ENCODE assay signal across 21 cellular contexts in genomic region chr11:67202045-67202444, GRCh38.
"Had no signal": no experiment of that assay in that cellular context is flagged by ENCODE, and none has a peak within 500 bp of the region (broad histone marks: within the 10 kb centered on the region; RNA-seq: fewer than 3 reads in every experiment).

No MANE protein-coding gene starts in this region.

- H3K4me3 Mint-ChIP-seq: activated CD8-positive, alpha-beta T cell treated with anti-CD3 and anti-CD28 coated beads for 36 hours; activated naive CD4-positive, alpha-beta T cell treated with anti-CD3 and anti-CD28 coated beads, Interleukin-2, amount 50 U/mL, for 24 hours; activated T-helper 1 cell treated with anti-CD3 and anti-CD28 coated beads, Interleukin-12 subunit alpha, Interleukin-12 subunit beta, Interleukin-2, Interleukin-4 antibody, amounts not matched to agents 30 ng/mL and 10 ng/mL and 1 ng/mL, durations not matched to agents 14 hours and 24 hours and 36 hours had no signal

- DNase-seq: activated CD4-positive, alpha-beta T cell treated with anti-CD3 and anti-CD28 coated beads for 4 hours; activated CD8-positive, alpha-beta memory T cell treated with anti-CD3 and anti-CD28 coated beads, Interleukin-2, amount 50 U/mL, for 4 hours; activated CD8-positive, alpha-beta T cell treated with anti-CD3 and anti-CD28 coated beads for 36 hours; activated effector memory CD4-positive, alpha-beta T cell treated with Interleukin-2 at 50 U/mL for 16 hours; activated naive CD4-positive, alpha-beta T cell; brain microvascular endothelial cell; MM.1S; NCI-H1105; NCI-H1436 treated with DMSO at 0.1 percent for 48 hours; NCI-H187; NCI-H2081; NCI-H510A treated with DMSO at 0.1 percent for 48 hours; NCI-H69; NK-92 treated with Interleukin-12 subunit alpha and Interleukin-12 subunit beta, amount 100 ng/mL, for 24 hours; PC-9; SHP77 treated with DMSO at 0.1 percent for 48 hours; T-helper 2 cell; T1000 had no signal

- H3K9me3 Mint-ChIP-seq: activated CD8-positive, alpha-beta T cell treated with anti-CD3 and anti-CD28 coated beads for 36 hours; activated naive CD4-positive, alpha-beta T cell treated with anti-CD3 and anti-CD28 coated beads, Interleukin-2, amount 50 U/mL, for 24 hours; activated T-helper 1 cell treated with anti-CD3 and anti-CD28 coated beads, Interleukin-12 subunit alpha, Interleukin-12 subunit beta, Interleukin-2, Interleukin-4 antibody, amounts not matched to agents 30 ng/mL and 10 ng/mL and 1 ng/mL, durations not matched to agents 14 hours and 24 hours and 36 hours had no signal

- H3K4me3 ChIP-seq: cardiac muscle cell, PC-9 had no signal

- H3K27ac ChIP-seq: brain microvascular endothelial cell, cardiac muscle cell, PC-9 had no signal

- H3K4me1 Mint-ChIP-seq: activated naive CD4-positive, alpha-beta T cell treated with anti-CD3 and anti-CD28 coated beads, Interleukin-2, amount 50 U/mL, for 24 hours had no signal

- H3K27ac Mint-ChIP-seq: activated CD8-positive, alpha-beta T cell treated with anti-CD3 and anti-CD28 coated beads for 36 hours; activated naive CD4-positive, alpha-beta T cell treated with anti-CD3 and anti-CD28 coated beads, Interleukin-2, amount 50 U/mL, for 24 hours; activated T-helper 1 cell treated with anti-CD3 and anti-CD28 coated beads, Interleukin-12 subunit alpha, Interleukin-12 subunit beta, Interleukin-2, Interleukin-4 antibody, amounts not matched to agents 30 ng/mL and 10 ng/mL and 1 ng/mL, durations not matched to agents 14 hours and 24 hours and 36 hours had no signal

- H3K27me3 Mint-ChIP-seq: activated CD8-positive, alpha-beta T cell treated with anti-CD3 and anti-CD28 coated beads for 36 hours; activated naive CD4-positive, alpha-beta T cell treated with anti-CD3 and anti-CD28 coated beads, Interleukin-2, amount 50 U/mL, for 24 hours had no signal
